In the genomic region with DNA sequence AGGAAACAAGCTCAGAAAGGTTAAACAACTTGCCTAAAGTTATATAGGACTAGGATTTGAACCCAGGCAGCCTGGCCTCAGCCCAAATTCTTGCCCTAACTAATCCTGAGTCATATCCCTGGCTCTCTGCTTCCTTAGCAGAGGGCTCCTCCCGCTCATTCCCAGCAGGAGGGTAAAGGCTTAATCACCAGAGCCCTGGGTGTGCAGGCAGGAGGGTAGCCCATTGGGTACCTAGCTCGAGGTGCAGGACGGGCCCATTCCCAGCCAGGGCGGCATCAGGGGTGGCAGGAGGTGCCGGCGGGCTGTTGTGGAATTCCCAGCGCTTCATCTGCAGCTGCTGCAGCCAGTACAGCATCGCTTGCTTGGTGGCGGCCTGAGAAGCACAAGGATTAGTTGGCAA, we compare ENCODE assay signal across 14 cellular contexts. TPM values are rescaled to one million over a fixed set of nuclear protein-coding genes. Genes with fewer than 3 reads are reported as not detected.
DNase-seq lines count a peak whose midpoint lies in the region; FAIRE-seq and TF ChIP-seq lines count a peak whose summit lies in the region.
"Had no signal": no experiment of that assay in that cellular context is flagged by ENCODE, and none has a peak within 500 bp of the region (broad histone marks: within the 10 kb centered on the region; RNA-seq: fewer than 3 reads in every experiment).

No MANE protein-coding gene starts in this region.

- no peak for FAIRE-seq in kidney (lab: Jason Lieb, UNC)

- in situ Hi-C loops in astrocyte of the spinal cord (cut with HindIII; ENCODE audit: low sequenced_read_pairs), result no loop called here

- CTCF ChIA-PET in AG04449 (lab: Yijun Ruan, JAX), result interaction anchor here (0.9 to 1.5 kb wide), 4 partner anchors 28 to 328 kb away, joined by 3 to 5 read pairs (median 4); no protein-coding TSS in a partner anchor

- peak; percentile 29 for DNase-seq in AG04449 (ENCODE audit: low read depth, low spot score)
- DNase-seq in HT-29 (ENCODE audit: low spot score), result peak; percentile 29
- DNase-seq in astrocyte of the spinal cord (ENCODE audit: low read depth, low spot score), result peak; percentile 83
- DNase-seq in kidney, result peak; percentile 73
- no peak for DNase-seq in DMS 273 treated with DMSO at 0.1 percent for 48 hours (lab: John Stamatoyannopoulos, UW)
- DNase-seq in activated CD4-positive, alpha-beta T cell treated with anti-CD3 and anti-CD28 coated beads for 4 hours, result no peak
- no peak for DNase-seq in mucosa of gallbladder (ENCODE audit: low spot score)
- no peak for DNase-seq in tibial nerve (ENCODE audit: low spot score in 2 of 2)
- DNase-seq: activated CD4-positive, alpha-beta T cell treated with anti-CD3 and anti-CD28 coated beads for 1 hour; activated naive CD4-positive, alpha-beta T cell; effector CD4-positive, alpha-beta T cell; RPMI8226 had no signal

- no peak for TF ChIP-seq CTCF in AG04449 (IDR thresholded peaks at IDR 0.05; ENCODE audit: insufficient read depth, low read length, missing control alignments)
- no peak for TF ChIP-seq CTCF in astrocyte of the spinal cord (IDR thresholded peaks at IDR 0.05; ENCODE audit: low read depth, low read length)
- TF ChIP-seq CTCF in kidney (IDR thresholded peaks at IDR 0.05; ENCODE audit: borderline replicate concordance, extremely low read depth, insufficient read depth), result no peak
- TF ChIP-seq CTCF in tibial nerve (IDR thresholded peaks at IDR 0.05), result no peak

- peaks cover 0 to 6% of the 10 kb centered on the region in 2 donors for H3K4me1 ChIP-seq in kidney (ENCODE audit: control insufficient read depth in 1 of 2, insufficient read depth in 1 of 2, low read depth in 1 of 2, low read length in 2 of 2)
- H3K4me1 ChIP-seq in tibial nerve, result peaks cover 0 to 63% (median 11%) of the 10 kb centered on the region in 4 donors
- H3K4me1 ChIP-seq: parathyroid adenoma had no signal

- no peaks in the 10 kb centered on the region for H3K27me3 ChIP-seq in tibial nerve

- no peak overlapping the region for H3K9ac ChIP-seq in kidney (ENCODE audit: low read length in 2 of 2)
- H3K9ac ChIP-seq: parathyroid adenoma had no signal

- no peak for TF ChIP-seq EP300 in tibial nerve (IDR thresholded peaks at IDR 0.05)

- H3K36me3 ChIP-seq in kidney (ENCODE audit: control insufficient read depth in 1 of 2, insufficient read depth in 2 of 2, low read length in 2 of 2), result no peaks in the 10 kb centered on the region
- peaks cover 0 to 37% (median 0%) of the 10 kb centered on the region in 3 donors for H3K36me3 ChIP-seq in tibial nerve
- H3K36me3 ChIP-seq: thoracic aorta had no signal

- H3K9me3 ChIP-seq in kidney (ENCODE audit: control insufficient read depth in 1 of 2, low read length in 2 of 2) (no peaks in the 10 kb centered on the region), tibial nerve (no peaks in the 10 kb centered on the region)
- H3K9me3 ChIP-seq: thoracic aorta had no signal

- H3K4me3 ChIP-seq in AG04449 (ENCODE audit: low read depth, low read length), result no peak overlapping the region; the same call in 1 of the 2 replicates
- no peak overlapping the region for H3K4me3 ChIP-seq in astrocyte of the spinal cord (ENCODE audit: low read depth, low read length)
- no peak overlapping the region for H3K4me3 ChIP-seq in kidney (ENCODE audit: low read length in 2 of 2)
- no peak overlapping the region for H3K4me3 ChIP-seq in tibial nerve
- H3K4me3 ChIP-seq: thoracic aorta had no signal

- WGBS in tibial nerve, 2 donors, result 90 to 91% methylated on average over 9 of the region's 9 CpGs

- TF ChIP-seq POLR2A in tibial nerve (IDR thresholded peaks at IDR 0.05), result no peak

- POLR2A ChIA-PET in AG04449 (lab: Yijun Ruan, JAX), result interaction anchor here (1.2 kb wide), 1 partner anchor 28 kb away, joined by 4 read pairs; no protein-coding TSS in a partner anchor

- intact Hi-C loops in kidney (cut with DNase I), result no loop called here

- H3K27ac ChIP-seq in kidney (ENCODE audit: low read depth in 2 of 2, low read length in 2 of 2) (no peak overlapping the region), tibial nerve (peak overlapping the region in 2 of 4 donors; percentile 4 to 37)
- H3K27ac ChIP-seq: parathyroid adenoma, thoracic aorta had no signal

RNA-seq across cellular contexts. Expression of a gene that starts 3.9 kb away (rescaled TPM):
- total RNA-seq in HT-29 (2014; rRNA removed; shearing (Covaris generic)), result 16.0 and 17.6 TPM in 2 replicates
- 19.6 TPM for total RNA-seq in kidney
- 7.7 TPM for polyA plus RNA-seq in kidney (ENCODE audit: insufficient read depth, low read depth, low replicate concordance)
- total RNA-seq in mucosa of gallbladder, result 16.7 TPM
- total RNA-seq in tibial nerve, result 10 to 100 TPM; 29.9 to 61.8 (median 41.0) TPM

RNA-seq across cellular contexts. Expression of a gene that starts 59.1 kb away (rescaled TPM):
- 23.2 and 23.6 TPM in 2 replicates for total RNA-seq in HT-29 (2014; rRNA removed; shearing (Covaris generic))
- total RNA-seq in kidney (5.3 TPM), mucosa of gallbladder (129 TPM), tibial nerve (1 to 10 TPM; 1.9 to 3.3 (median 3.2) TPM)
- 0.90 TPM for polyA plus RNA-seq in kidney (ENCODE audit: insufficient read depth, low read depth, low replicate concordance)

Comparison
In these comparisons a context has a peak if more than half of its experiments do, and no peak if none do; other contexts are left out.
1. DNase-seq: peak in AG04449 (single experiment), HT-29 (single experiment), astrocyte of the spinal cord (single experiment) and kidney (single experiment); none in DMS 273 treated with DMSO at 0.1 percent for 48 hours (single experiment), activated CD4-positive, alpha-beta T cell treated with anti-CD3 and anti-CD28 coated beads for 4 hours (0 of 2), mucosa of gallbladder (single experiment) and tibial nerve (0 of 2).